23 cellular contexts compared by ENCODE assay signal in genomic region chr20:24896984-24897383, GRCh38.
"Had no signal": no experiment of that assay in that cellular context is flagged by ENCODE, and none has a peak within 500 bp of the region (broad histone marks: within the 10 kb centered on the region; RNA-seq: fewer than 3 reads in every experiment).

No MANE protein-coding gene starts in this region.

- DNase-seq: cortex of kidney; effector CD8-positive, alpha-beta T cell; effector memory CD8-positive, alpha-beta T cell; endodermal cell; erythroblast; esophagus squamous epithelium; foreskin fibroblast; foreskin melanocyte; gastrocnemius medialis; glutamatergic neuron; head of caudate nucleus; heart right ventricle; hippocampal formation; immature natural killer cell; left cardiac atrium; left lung; left ventricle myocardium superior; lower lobe of right lung; mesenchymal stem cell; mucosa of descending colon had no signal

- FAIRE-seq: endometrium, keratinocyte had no signal

- ATAC-seq: effector memory CD8-positive, alpha-beta T cell; esophagus mucosa; gastrocnemius medialis; heart right ventricle; left cardiac atrium; left lung; left ventricle myocardium superior; lower lobe of right lung; mucosa of descending colon had no signal
